Comparison of ENCODE assay signal across 15 cellular contexts in the genomic region with DNA sequence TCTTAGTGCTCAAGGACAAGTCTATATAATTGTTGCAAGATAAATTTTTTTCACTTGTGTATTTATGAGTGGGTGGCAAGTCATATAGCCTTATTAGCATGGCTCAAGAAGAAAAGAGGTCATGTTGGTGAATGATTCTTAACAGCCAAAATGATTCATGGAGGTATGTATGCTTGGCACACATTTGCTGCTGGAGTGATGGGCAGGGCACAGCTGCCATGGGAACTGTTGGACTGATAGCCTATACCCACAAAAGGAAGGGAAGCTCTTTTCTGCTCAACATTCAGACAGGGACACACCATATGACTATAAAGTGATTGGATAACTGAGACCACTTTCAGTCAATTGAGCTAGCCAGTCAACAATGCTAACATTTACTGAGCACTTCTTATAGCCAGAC. TPM values are rescaled to one million over a fixed set of nuclear protein-coding genes. Genes with fewer than 3 reads are reported as not detected.
"Had no signal": no experiment of that assay in that cellular context is flagged by ENCODE, and none has a peak within 500 bp of the region (broad histone marks: within the 10 kb centered on the region; RNA-seq: fewer than 3 reads in every experiment).

No MANE protein-coding gene starts in this region.

- H3K36me3 Mint-ChIP-seq: activated CD4-positive, alpha-beta memory T cell treated with anti-CD3 and anti-CD28 coated beads for 36 hours; activated naive CD8-positive, alpha-beta T cell treated with anti-CD3 and anti-CD28 coated beads, Interleukin-2, amount 10 ng/mL, durations not matched to agents 7 days and 5 days; neural progenitor cell had no signal

- H3K9me3 Mint-ChIP-seq: activated CD4-positive, alpha-beta memory T cell treated with anti-CD3 and anti-CD28 coated beads for 36 hours; activated naive CD8-positive, alpha-beta T cell treated with anti-CD3 and anti-CD28 coated beads, Interleukin-2, amount 10 ng/mL, durations not matched to agents 7 days and 5 days; activated T-cell treated with anti-CD3 and anti-CD28 coated beads, Interleukin-2, amount 50 U/mL, for 72 hours; neural progenitor cell had no signal

- H3K4me1 Mint-ChIP-seq: activated naive CD8-positive, alpha-beta T cell treated with anti-CD3 and anti-CD28 coated beads, Interleukin-2, amount 10 ng/mL, durations not matched to agents 7 days and 5 days; neural progenitor cell had no signal

- H2AFZ ChIP-seq: hepatocyte, neural progenitor cell had no signal

- H3K27ac Mint-ChIP-seq: activated CD4-positive, alpha-beta memory T cell treated with anti-CD3 and anti-CD28 coated beads for 36 hours; activated naive CD8-positive, alpha-beta T cell treated with anti-CD3 and anti-CD28 coated beads, Interleukin-2, amount 10 ng/mL, durations not matched to agents 7 days and 5 days; activated T-cell treated with anti-CD3 and anti-CD28 coated beads, Interleukin-2, amount 50 U/mL, for 72 hours; neural progenitor cell had no signal

- H3K27me3 ChIP-seq: ascending aorta, gastroesophageal sphincter, hepatocyte, neural progenitor cell, ovary, upper lobe of left lung had no signal

- H3K4me3 Mint-ChIP-seq: activated CD4-positive, alpha-beta memory T cell treated with anti-CD3 and anti-CD28 coated beads for 36 hours; activated naive CD8-positive, alpha-beta T cell treated with anti-CD3 and anti-CD28 coated beads, Interleukin-2, amount 10 ng/mL, durations not matched to agents 7 days and 5 days; activated T-cell treated with anti-CD3 and anti-CD28 coated beads, Interleukin-2, amount 50 U/mL, for 72 hours; neural progenitor cell had no signal

- H3K9me3 ChIP-seq: ascending aorta, gastroesophageal sphincter, ovary, upper lobe of left lung had no signal

- H3K4me3 ChIP-seq: ascending aorta, gastroesophageal sphincter, hepatocyte, neural progenitor cell, ovary, skin epidermis, upper lobe of left lung had no signal

- H3K79me2 ChIP-seq: hepatocyte had no signal

- H3K4me1 ChIP-seq: gastroesophageal sphincter, neural progenitor cell, upper lobe of left lung had no signal

- H3K36me3 ChIP-seq: ascending aorta, gastroesophageal sphincter, neural progenitor cell, ovary, upper lobe of left lung had no signal

- H3K27me3 Mint-ChIP-seq: activated naive CD8-positive, alpha-beta T cell treated with anti-CD3 and anti-CD28 coated beads, Interleukin-2, amount 10 ng/mL, durations not matched to agents 7 days and 5 days had no signal

- H3K9ac ChIP-seq: neural progenitor cell had no signal

- DNase-seq: activated CD4-positive, alpha-beta memory T cell treated with anti-CD3 and anti-CD28 coated beads for 36 hours; activated CD4-positive, alpha-beta T cell treated with anti-CD3 and anti-CD28 coated beads for 1 hour; activated CD8-positive, alpha-beta memory T cell treated with anti-CD3 and anti-CD28 coated beads, Interleukin-2, amount 50 U/mL, for 4 hours; activated naive CD8-positive, alpha-beta T cell treated with anti-CD3 and anti-CD28 coated beads, Interleukin-2, amount 10 ng/mL, durations not matched to agents 7 days and 5 days; activated T-cell treated with anti-CD3 and anti-CD28 coated beads, Interleukin-2, amount 50 U/mL, for 72 hours; kidney; ovary; retina; T1000; upper lobe of left lung had no signal

- H3K4me2 ChIP-seq: hepatocyte, neural progenitor cell had no signal

- ATAC-seq: activated T-cell treated with anti-CD3 and anti-CD28 coated beads, Interleukin-2, amount 50 U/mL, for 72 hours; gastroesophageal sphincter had no signal

- H3K27ac ChIP-seq: ascending aorta, gastroesophageal sphincter, hepatocyte, neural progenitor cell, ovary, skin epidermis, upper lobe of left lung had no signal

RNA-seq across cellular contexts. Expression of gene PITX2, which starts 46.8 kb away (rescaled TPM):
- total RNA-seq: activated CD4-positive, alpha-beta memory T cell treated with anti-CD3 and anti-CD28 coated beads for 36 hours; activated naive CD8-positive, alpha-beta T cell treated with anti-CD3 and anti-CD28 coated beads, Interleukin-2, amount 10 ng/mL, durations not matched to agents 7 days and 5 days; ascending aorta had no signal
- polyA plus RNA-seq: ovary had no signal
